In genomic region chr14:23164949-23165348, GRCh38 we compare ENCODE assay signal across 1 cellular context.
TF ChIP-seq lines count a peak whose summit lies in the region.

No MANE protein-coding gene starts in this region.

TF ChIP-seq in K562, 482 proteins besides CTCF, POLR2A, EP300 and RAD21:
- TF ChIP-seq RREB1 (CRISPR knock-in tag; IDR thresholded peaks at IDR 0.05) (no peak), ZKSCAN8 (CRISPR knock-in tag; IDR thresholded peaks at IDR 0.05) (0 out of 2 replicates have a peak, but pooled peaks have one; percentile 8)
